In genomic region chr11:66001941-66002647, GRCh38 we compare ENCODE assay signal across 8 cellular contexts. TPM values are rescaled to one million over a fixed set of nuclear protein-coding genes. Genes with fewer than 3 reads are reported as not detected.
A peak's percentile ranks its signal among the peaks of the same experiment; 100 is the strongest.
DNase-seq lines count a peak whose midpoint lies in the region; ATAC-seq and TF ChIP-seq lines count a peak whose summit lies in the region.

TSS of gene BANF1 (plus strand) at chr11:66002503. CDS start at chr11:66003251, 748 bp downstream.
TSS of gene EIF1AD (minus strand) at chr11:66002157. CDS start at chr11:66000389, 1,768 bp downstream.

- TF ChIP-seq CTCF in PC-9 (conservative IDR thresholded peaks at IDR 0.05) = no peak

- BruUV-seq in PC-9 (replicated peaks; lab: Mats Ljungman, UMichigan) = no TSS peak

- H3F3A ChIP-seq in PC-9 (ENCODE audit: insufficient read depth, low read depth) = peaks cover 53% of the 10 kb centered on the region

- in situ Hi-C loops in KBM-7 (cut with MboI; ENCODE audit: low pct_unique_long_range_greater_than_20kb, low sequenced_read_pairs) = no loop called here

- peak within 1 kb of the TSS; percentile 80 to 97 for H3K9ac ChIP-seq in mucosa of rectum (ENCODE audit: low read depth in 1 of 2, low read length in 2 of 2)

- CTCF ChIA-PET in PC-9 (lab: Charles Lee) = interaction anchor here (0.6 to 1.1 kb wide), 6 partner anchors 20 to 442 kb away, joined by 3 to 12 read pairs (median 4); partner anchors contain the start of gene MUS81

- H3K9me3 ChIP-seq in PC-9 (ENCODE audit: insufficient read depth, low read depth) (no peaks in the 10 kb centered on the region), mucosa of rectum (ENCODE audit: control insufficient read depth in 2 of 2, low read length in 2 of 2) (no peaks in the 10 kb centered on the region)

- intact Hi-C loops in PC-9 (cut with micrococcal nuclease; ENCODE audit: unreplicated experiment) = loop anchor here (1.0 to 2.0 kb wide), 3 partner anchors 11 to 51 kb away; partner anchors contain the start of gene SF3B2

- peak within 1 kb of the TSS; percentile 99 for H3K4me2 ChIP-seq in PC-9

- H2AFZ ChIP-seq in PC-9 = peak within 1 kb of the TSS; percentile 88

- peaks cover 33% of the 10 kb centered on the region for H3K36me3 ChIP-seq in PC-9 (ENCODE audit: low read depth)
- H3K36me3 ChIP-seq in mucosa of rectum (ENCODE audit: control insufficient read depth in 2 of 2, insufficient read depth in 2 of 2, low read length in 2 of 2) = peaks cover 34 to 48% of the 10 kb centered on the region in 2 donors

- no peaks in the 10 kb centered on the region for H3K27me3 ChIP-seq in PC-9 (ENCODE audit: insufficient read depth, low read depth)
- H3K27me3 ChIP-seq in mucosa of rectum (ENCODE audit: control insufficient read depth in 2 of 2, insufficient read depth in 2 of 2, low read length in 2 of 2) = no peaks in the 10 kb centered on the region

- peaks cover 51% of the 10 kb centered on the region for H3K79me2 ChIP-seq in PC-9 (ENCODE audit: low read depth)

- POLR2A ChIA-PET in PC-9 (lab: Charles Lee; ENCODE audit: unreplicated experiment) = interaction anchor here (0.5 to 1.4 kb wide), 5 partner anchors 9 to 200 kb away, joined by 5 to 12 read pairs (median 11); partner anchors contain the start of genes EFEMP2, FIBP and FOSL1

- ATAC-seq in GM21723 (IDR thresholded peaks at IDR 0.05; ENCODE audit: unreplicated experiment) = peak; percentile 79

- no peaks in the 10 kb centered on the region for H3K9me2 ChIP-seq in PC-9 (ENCODE audit: insufficient read depth)

- peaks cover 7% of the 10 kb centered on the region; the same call in 1 of the 2 replicates for H4K20me1 ChIP-seq in PC-9 (ENCODE audit: insufficient read depth)

- peak; percentile 93 for DNase-seq in DMS153 (lab: John Stamatoyannopoulos, UW)
- DNase-seq in KBM-7 = peak; percentile 98
- peak; percentile 94 to 97 for DNase-seq in PC-9
- DNase-seq in activated T-cell treated with anti-CD3 and anti-CD28 coated beads for 48 hours (ENCODE audit: low read depth) = peak; percentile 91
- peak; percentile 98 to 99 for DNase-seq in erythroblast (lab: John Stamatoyannopoulos, UW)
- DNase-seq in stimulated activated CD8-positive, alpha-beta memory T cell treated with anti-CD3 and anti-CD28 coated beads, Interleukin-4, amount 100 ng/mL, for 4 hours (ENCODE audit: low read depth in 2 of 2, low spot score in 1 of 2) = peak; percentile 83 to 84

- H3K27ac ChIP-seq in PC-9 (peak within 1 kb of the TSS; percentile 78), mucosa of rectum (ENCODE audit: low read depth in 2 of 2, low read length in 2 of 2) (peak within 1 kb of the TSS; percentile 96 to 99)

- H3K4me1 ChIP-seq in PC-9 (replicated peaks; ENCODE audit: insufficient read depth) (peaks cover 14% of the 10 kb centered on the region), mucosa of rectum (ENCODE audit: control insufficient read depth in 2 of 2, insufficient read depth in 2 of 2, low read length in 2 of 2) (peaks cover 14 to 16% of the 10 kb centered on the region in 2 donors)

- H3K4me3 ChIP-seq in PC-9 (peak within 1 kb of the TSS; percentile 90), mucosa of rectum (ENCODE audit: low read length in 2 of 2) (peak within 1 kb of the TSS; percentile 85 to 100)

- peak; percentile 90 for TF ChIP-seq POLR2A in erythroblast (IDR thresholded peaks at IDR 0.05; ENCODE audit: low read length)

RNA-seq across cellular contexts. Expression of gene BANF1, which starts in this region (rescaled TPM):
- 386 and 513 TPM in 2 replicates for total RNA-seq in PC-9 (2021)

RNA-seq across cellular contexts. Expression of gene EIF1AD, which starts in this region (rescaled TPM):
- 42.9 and 55.2 TPM in 2 replicates for total RNA-seq in PC-9 (2021)

Comparison
In these comparisons a context has a peak if more than half of its experiments do, and no peak if none do; other contexts are left out.
1. Peak in every context shown above with its lines: DNase-seq, ATAC-seq, H3K4me3 ChIP-seq and H3K27ac ChIP-seq.